Comparison of ENCODE assay signal across 23 cellular contexts in genomic region chr1:38487398-38487797, GRCh38.
"Had no signal": no experiment of that assay in that cellular context is flagged by ENCODE, and none has a peak within 500 bp of the region (broad histone marks: within the 10 kb centered on the region; RNA-seq: fewer than 3 reads in every experiment).

No MANE protein-coding gene starts in this region.

- H3K27me3 ChIP-seq: testis, upper lobe of left lung, uterus had no signal

- H3K9me3 Mint-ChIP-seq: effector memory CD8-positive, alpha-beta T cell; natural killer cell; stimulated activated effector memory CD8-positive, alpha-beta T cell treated with anti-CD3 and anti-CD28 coated beads, Interleukin-12 subunit alpha, Interleukin-12 subunit beta, amount 100 ng/mL, for 72 hours had no signal

- H3K9me3 ChIP-seq: esophagus squamous epithelium, pancreas, stomach, testis, tibial nerve, uterus had no signal

- DNase-seq: dermis blood vessel endothelial cell; effector memory CD8-positive, alpha-beta T cell; erythroblast; esophagus squamous epithelium; foreskin melanocyte; glutamatergic neuron; heart right ventricle; hippocampal formation; kidney glomerular epithelial cell; mammary epithelial cell; mesendoderm; natural killer cell; pancreas; stimulated activated CD4-positive, alpha-beta T cell treated with anti-CD3 and anti-CD28 coated beads, Interleukin-2, amount 100 ng/mL, for 24 hours; stimulated activated CD4-positive, alpha-beta T cell treated with anti-CD3 and anti-CD28 coated beads, Interleukin-4, amount 100 ng/mL, for 24 hours; stimulated activated naive CD4-positive, alpha-beta T cell treated with Interleukin-2 at 50 U/mL for 16 hours; stomach; testis; uterus had no signal

- H3K4me1 Mint-ChIP-seq: natural killer cell; stimulated activated effector memory CD8-positive, alpha-beta T cell treated with anti-CD3 and anti-CD28 coated beads, Interleukin-12 subunit alpha, Interleukin-12 subunit beta, amount 100 ng/mL, for 72 hours had no signal

- H3K4me1 ChIP-seq: esophagus squamous epithelium, heart right ventricle, pancreas, stomach, testis, tibial nerve, upper lobe of left lung, uterus had no signal

- H3K27ac Mint-ChIP-seq: effector memory CD8-positive, alpha-beta T cell; natural killer cell; stimulated activated effector memory CD8-positive, alpha-beta T cell treated with anti-CD3 and anti-CD28 coated beads, Interleukin-12 subunit alpha, Interleukin-12 subunit beta, amount 100 ng/mL, for 72 hours had no signal

- H3K27ac ChIP-seq: coronary artery, esophagus squamous epithelium, heart right ventricle, pancreas, stomach, testis, tibial nerve, upper lobe of left lung, uterus had no signal

- H3K36me3 ChIP-seq: esophagus squamous epithelium, heart right ventricle, pancreas, stomach, tibial nerve, upper lobe of left lung, uterus had no signal

- H3K36me3 Mint-ChIP-seq: natural killer cell; stimulated activated effector memory CD8-positive, alpha-beta T cell treated with anti-CD3 and anti-CD28 coated beads, Interleukin-12 subunit alpha, Interleukin-12 subunit beta, amount 100 ng/mL, for 72 hours had no signal

- H3K4me3 Mint-ChIP-seq: effector memory CD8-positive, alpha-beta T cell; natural killer cell; stimulated activated effector memory CD8-positive, alpha-beta T cell treated with anti-CD3 and anti-CD28 coated beads, Interleukin-12 subunit alpha, Interleukin-12 subunit beta, amount 100 ng/mL, for 72 hours had no signal

- H3K4me3 ChIP-seq: coronary artery, esophagus squamous epithelium, heart right ventricle, pancreas, stomach, testis, tibial nerve, upper lobe of left lung, uterus had no signal
